Comparison of ENCODE assay signal across 29 cellular contexts in genomic region chr15:48989175-48989574, GRCh38.
"Had no signal": no experiment of that assay in that cellular context is flagged by ENCODE, and none has a peak within 500 bp of the region (broad histone marks: within the 10 kb centered on the region; RNA-seq: fewer than 3 reads in every experiment).

No MANE protein-coding gene starts in this region.

- H3K4me3 Mint-ChIP-seq: activated CD4-positive, alpha-beta memory T cell treated with anti-CD3 and anti-CD28 coated beads for 36 hours; activated CD4-positive, alpha-beta T cell treated with anti-CD3 and anti-CD28 coated beads for 36 hours; activated CD4-positive, alpha-beta T cell treated with anti-CD3 and anti-CD28 coated beads, Interleukin-2, amount 10 ng/mL, durations not matched to agents 24 days and 14 days; activated CD8-positive, alpha-beta memory T cell treated with anti-CD3 and anti-CD28 coated beads, Interleukin-2, amount 10 ng/mL, durations not matched to agents 7 days and 5 days; activated CD8-positive, alpha-beta T cell treated with anti-CD3 and anti-CD28 coated beads, Interleukin-2, amount 10 ng/mL, durations not matched to agents 7 days and 5 days; activated naive CD4-positive, alpha-beta T cell treated with anti-CD3 and anti-CD28 coated beads for 36 hours; activated naive CD4-positive, alpha-beta T cell treated with anti-CD3 and anti-CD28 coated beads, Interleukin-2, amount 50 U/mL, for 24 hours; activated naive CD8-positive, alpha-beta T cell treated with anti-CD3 and anti-CD28 coated beads for 36 hours; activated naive CD8-positive, alpha-beta T cell treated with anti-CD3 and anti-CD28 coated beads, Interleukin-2, amount 50 U/mL, for 24 hours; activated T-helper 1 cell treated with anti-CD3 and anti-CD28 coated beads, Interleukin-12 subunit alpha, Interleukin-12 subunit beta, Interleukin-2, Interleukin-4 antibody, amounts not matched to agents 30 ng/mL and 10 ng/mL and 1 ng/mL, durations not matched to agents 14 hours and 24 hours and 36 hours; T-helper 17 cell; T-helper 2 cell treated with Interferon-gamma antibody and Interleukin-4, amounts not matched to agents 5 μg/mL and 100 μg/mL, for 36 hours had no signal

- H3K27me3 Mint-ChIP-seq: activated CD4-positive, alpha-beta memory T cell treated with anti-CD3 and anti-CD28 coated beads for 36 hours; activated CD4-positive, alpha-beta T cell treated with anti-CD3 and anti-CD28 coated beads for 36 hours; activated CD4-positive, alpha-beta T cell treated with anti-CD3 and anti-CD28 coated beads, Interleukin-2, amount 10 ng/mL, durations not matched to agents 24 days and 14 days; activated naive CD4-positive, alpha-beta T cell treated with anti-CD3 and anti-CD28 coated beads, Interleukin-2, amount 50 U/mL, for 24 hours; activated naive CD8-positive, alpha-beta T cell treated with anti-CD3 and anti-CD28 coated beads for 36 hours; activated naive CD8-positive, alpha-beta T cell treated with anti-CD3 and anti-CD28 coated beads, Interleukin-2, amount 50 U/mL, for 24 hours; T-helper 17 cell had no signal

- H3K9me3 Mint-ChIP-seq: activated CD4-positive, alpha-beta memory T cell treated with anti-CD3 and anti-CD28 coated beads for 36 hours; activated CD4-positive, alpha-beta T cell treated with anti-CD3 and anti-CD28 coated beads, Interleukin-2, amount 10 ng/mL, durations not matched to agents 24 days and 14 days; activated naive CD4-positive, alpha-beta T cell treated with anti-CD3 and anti-CD28 coated beads for 36 hours; activated naive CD4-positive, alpha-beta T cell treated with anti-CD3 and anti-CD28 coated beads, Interleukin-2, amount 50 U/mL, for 24 hours; activated naive CD8-positive, alpha-beta T cell treated with anti-CD3 and anti-CD28 coated beads for 36 hours; activated naive CD8-positive, alpha-beta T cell treated with anti-CD3 and anti-CD28 coated beads, Interleukin-2, amount 50 U/mL, for 24 hours; activated T-helper 1 cell treated with anti-CD3 and anti-CD28 coated beads, Interleukin-12 subunit alpha, Interleukin-12 subunit beta, Interleukin-2, Interleukin-4 antibody, amounts not matched to agents 30 ng/mL and 10 ng/mL and 1 ng/mL, durations not matched to agents 14 hours and 24 hours and 36 hours; activated T-helper 2 cell treated with anti-CD3 and anti-CD28 coated beads, Interferon-gamma antibody, Interleukin-2, Interleukin-4, amounts not matched to agents 10 μg/mL and 5 μg/mL and 100 μg/mL, durations not matched to agents 14 hours and 24 hours and 36 hours; T-helper 2 cell treated with Interferon-gamma antibody and Interleukin-4, amounts not matched to agents 5 μg/mL and 100 μg/mL, for 36 hours had no signal

- H3K27ac Mint-ChIP-seq: activated CD4-positive, alpha-beta memory T cell treated with anti-CD3 and anti-CD28 coated beads for 36 hours; activated CD4-positive, alpha-beta T cell treated with anti-CD3 and anti-CD28 coated beads for 36 hours; activated CD4-positive, alpha-beta T cell treated with anti-CD3 and anti-CD28 coated beads, Interleukin-2, amount 10 ng/mL, durations not matched to agents 24 days and 14 days; activated CD8-positive, alpha-beta memory T cell treated with anti-CD3 and anti-CD28 coated beads, Interleukin-2, amount 10 ng/mL, durations not matched to agents 7 days and 5 days; activated CD8-positive, alpha-beta T cell treated with anti-CD3 and anti-CD28 coated beads, Interleukin-2, amount 10 ng/mL, durations not matched to agents 7 days and 5 days; activated naive CD4-positive, alpha-beta T cell treated with anti-CD3 and anti-CD28 coated beads for 36 hours; activated naive CD4-positive, alpha-beta T cell treated with anti-CD3 and anti-CD28 coated beads, Interleukin-2, amount 50 U/mL, for 24 hours; activated naive CD8-positive, alpha-beta T cell treated with anti-CD3 and anti-CD28 coated beads for 36 hours; activated naive CD8-positive, alpha-beta T cell treated with anti-CD3 and anti-CD28 coated beads, Interleukin-2, amount 50 U/mL, for 24 hours; activated T-helper 1 cell treated with anti-CD3 and anti-CD28 coated beads, Interleukin-12 subunit alpha, Interleukin-12 subunit beta, Interleukin-2, Interleukin-4 antibody, amounts not matched to agents 30 ng/mL and 10 ng/mL and 1 ng/mL, durations not matched to agents 14 hours and 24 hours and 36 hours; activated T-helper 2 cell treated with anti-CD3 and anti-CD28 coated beads, Interferon-gamma antibody, Interleukin-2, Interleukin-4, amounts not matched to agents 10 μg/mL and 5 μg/mL and 100 μg/mL, durations not matched to agents 14 hours and 24 hours and 36 hours; T-helper 17 cell; T-helper 2 cell treated with Interferon-gamma antibody and Interleukin-4, amounts not matched to agents 5 μg/mL and 100 μg/mL, for 36 hours had no signal

- H3K4me1 Mint-ChIP-seq: activated CD4-positive, alpha-beta T cell treated with anti-CD3 and anti-CD28 coated beads for 36 hours; activated CD4-positive, alpha-beta T cell treated with anti-CD3 and anti-CD28 coated beads, Interleukin-2, amount 10 ng/mL, durations not matched to agents 24 days and 14 days; activated CD8-positive, alpha-beta memory T cell treated with anti-CD3 and anti-CD28 coated beads, Interleukin-2, amount 10 ng/mL, durations not matched to agents 7 days and 5 days; activated naive CD4-positive, alpha-beta T cell treated with anti-CD3 and anti-CD28 coated beads, Interleukin-2, amount 50 U/mL, for 24 hours; activated naive CD8-positive, alpha-beta T cell treated with anti-CD3 and anti-CD28 coated beads for 36 hours; activated naive CD8-positive, alpha-beta T cell treated with anti-CD3 and anti-CD28 coated beads, Interleukin-2, amount 50 U/mL, for 24 hours had no signal

- DNase-seq: activated CD4-positive, alpha-beta memory T cell treated with anti-CD3 and anti-CD28 coated beads for 36 hours; activated CD4-positive, alpha-beta T cell treated with anti-CD3 and anti-CD28 coated beads for 36 hours; activated CD4-positive, alpha-beta T cell treated with anti-CD3 and anti-CD28 coated beads, Interleukin-2, amount 10 ng/mL, durations not matched to agents 24 days and 14 days; activated CD4-positive, CD25-positive, alpha-beta regulatory T cell; activated CD4-positive, CD25-positive, alpha-beta regulatory T cell treated with anti-CD3 and anti-CD28 coated beads, Interleukin-2, amount 50 U/mL, for 72 hours; activated CD8-positive, alpha-beta memory T cell treated with anti-CD3 and anti-CD28 coated beads, Interleukin-2, amount 10 ng/mL, durations not matched to agents 7 days and 5 days; activated CD8-positive, alpha-beta memory T cell treated with anti-CD3 and anti-CD28 coated beads, Interleukin-2, amount 50 U/mL, for 4 hours; activated CD8-positive, alpha-beta T cell treated with anti-CD3 and anti-CD28 coated beads, Interleukin-2, amount 10 ng/mL, durations not matched to agents 7 days and 5 days; activated effector memory CD4-positive, alpha-beta T cell treated with anti-CD3 and anti-CD28 coated beads, Interleukin-2, amount 50 U/mL, for 16 hours; activated naive CD4-positive, alpha-beta T cell treated with anti-CD3 and anti-CD28 coated beads for 36 hours; activated naive CD8-positive, alpha-beta T cell treated with anti-CD3 and anti-CD28 coated beads for 36 hours; activated naive CD8-positive, alpha-beta T cell treated with anti-CD3 and anti-CD28 coated beads, Interleukin-2, amount 50 U/mL, for 24 hours; activated T-cell treated with anti-CD3 and anti-CD28 coated beads, Interleukin-2, amount 50 U/mL, for 1 hour; activated T-cell treated with anti-CD3 and anti-CD28 coated beads, Interleukin-2, amount 50 U/mL, for 48 hours; adrenal gland; amygdala; aorta; body of pancreas; caudate nucleus; colonic mucosa; effector CD8-positive, alpha-beta T cell; erythroblast; foreskin keratinocyte; heart right ventricle; T-helper 17 cell had no signal
